In the genomic region with DNA sequence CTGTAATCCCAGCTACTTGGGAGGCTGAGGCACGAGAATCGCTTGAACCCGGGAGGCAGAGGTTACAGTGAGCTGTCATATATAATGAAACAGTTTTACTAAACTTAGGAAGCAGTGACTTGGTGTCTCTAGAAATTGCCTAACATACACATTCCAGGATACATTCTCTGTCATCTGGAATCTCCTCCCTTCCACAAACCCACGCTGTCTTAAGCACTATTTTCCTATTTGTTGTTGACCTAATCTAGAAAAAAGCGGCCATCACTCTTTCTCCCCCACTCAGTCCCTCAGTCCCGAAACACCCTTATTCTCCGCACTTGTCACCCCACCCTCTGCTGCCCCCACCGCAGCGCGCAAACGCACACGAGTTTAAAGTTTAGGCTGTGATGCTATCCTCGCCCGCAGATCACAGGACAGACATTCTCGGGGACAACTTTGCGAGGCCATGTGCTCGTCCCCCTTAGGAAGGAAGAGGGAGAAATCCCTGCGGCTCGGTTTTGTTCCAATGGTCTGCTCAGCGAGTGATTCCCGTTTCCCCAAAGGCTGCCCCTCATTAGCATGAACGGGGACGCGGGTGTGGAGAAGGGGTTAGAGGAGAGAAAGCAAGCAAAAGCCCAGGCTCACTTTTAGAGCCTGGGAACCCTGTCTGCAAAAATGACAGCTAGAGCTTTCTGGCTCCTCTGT, we compare ENCODE assay signal across 8 cellular contexts. TPM values are rescaled to one million over a fixed set of nuclear protein-coding genes. Genes with fewer than 3 reads are reported as not detected.
A peak's percentile ranks its signal among the peaks of the same experiment; 100 is the strongest.
DNase-seq lines count a peak whose midpoint lies in the region; ATAC-seq, FAIRE-seq and TF ChIP-seq lines count a peak whose summit lies in the region.
"Not testable (repeated sequence)": the region's sequence is repeated elsewhere in the genome, so short reads cannot be mapped to it uniquely, and the experiment has no call there.

No MANE protein-coding gene starts in this region.

- dilution Hi-C loops in keratinocyte (cut with MboI; ENCODE audit: extremely low pct_ligation_motif_present, low sequenced_read_pairs), result not testable (repeated sequence)

- not testable (repeated sequence) for H3K9me1 ChIP-seq in keratinocyte (ENCODE audit: control insufficient read depth, extremely low read depth, insufficient read depth, low read length)

- not testable (repeated sequence) for TF ChIP-seq CTCF in HEK293 (tag by site-specific recombination; IDR thresholded peaks at IDR 0.05); PC-3 (conservative IDR thresholded peaks at IDR 0.05; ENCODE audit: low read depth, low read length); keratinocyte (optimal IDR thresholded peaks at IDR 0.05 in 1 of 3, IDR thresholded peaks at IDR 0.05 in 1 of 3, conservative IDR thresholded peaks at IDR 0.05 in 1 of 3; ENCODE audit: extremely low read depth in 1 of 3, insufficient read depth in 2 of 3, low read length in 3 of 3); osteocyte (IDR thresholded peaks at IDR 0.05); tibial artery (IDR thresholded peaks at IDR 0.05)

- not testable (repeated sequence) for H3K36me3 ChIP-seq in HEK293 (ENCODE audit: control insufficient read depth in 2 of 2, insufficient read depth in 1 of 2, low read length in 2 of 2); PC-3 (ENCODE audit: low read depth, low read length); keratinocyte (ENCODE audit: control insufficient read depth in 2 of 2, extremely low read depth in 1 of 2, insufficient read depth in 2 of 2, low read length in 2 of 2); tibial artery

- DNase-seq in DMS53 treated with DMSO at 0.1 percent for 48 hours (lab: John Stamatoyannopoulos, UW; ENCODE audit: unreplicated experiment), result peak; percentile 20
- DNase-seq in PC-3; epithelial cell of prostate (ENCODE audit: low read depth, low spot score); keratinocyte (ENCODE audit: low read depth, low spot score); osteocyte (ENCODE audit: extremely low spot score, unreplicated experiment); tibial artery: not testable (repeated sequence)
- DNase-seq in activated naive CD8-positive, alpha-beta T cell treated with anti-CD3 and anti-CD28 coated beads for 36 hours, result peak; percentile 37

- H3K4me3 Mint-ChIP-seq in activated naive CD8-positive, alpha-beta T cell treated with anti-CD3 and anti-CD28 coated beads for 36 hours, result peak overlapping the region; percentile 76
- H3K4me3 Mint-ChIP-seq in osteocyte (ENCODE audit: unreplicated experiment), result peak overlapping the region; percentile 81

- not testable (repeated sequence) for H4K20me1 ChIP-seq in PC-3 (ENCODE audit: low read length); keratinocyte (ENCODE audit: control insufficient read depth, extremely low read depth, insufficient read depth, low read length)

- peaks cover 37% of the 10 kb centered on the region for H3K4me1 Mint-ChIP-seq in activated naive CD8-positive, alpha-beta T cell treated with anti-CD3 and anti-CD28 coated beads for 36 hours
- H3K4me1 Mint-ChIP-seq in osteocyte (ENCODE audit: unreplicated experiment), result peaks cover 22% of the 10 kb centered on the region

- peaks cover 22% of the 10 kb centered on the region for H3K4me1 ChIP-seq in HEK293 (ENCODE audit: control insufficient read depth, insufficient read depth, low read length)
- H3K4me1 ChIP-seq in PC-3 (ENCODE audit: insufficient read depth, low read length), result peaks cover 42% of the 10 kb centered on the region
- H3K4me1 ChIP-seq in keratinocyte (ENCODE audit: control insufficient read depth, extremely low read depth, insufficient read depth, low read length), result peaks cover 23% of the 10 kb centered on the region
- not testable (repeated sequence) for H3K4me1 ChIP-seq in tibial artery

- H3K9me2 ChIP-seq in PC-3 (replicated peaks; ENCODE audit: low read length), result not testable (repeated sequence)

- not testable (repeated sequence) for ATAC-seq in PC-3

- not testable (repeated sequence) for H3K79me2 ChIP-seq in PC-3 (ENCODE audit: low read length); keratinocyte (ENCODE audit: control insufficient read depth, insufficient read depth, low read length)

- not testable (repeated sequence) for H3K36me3 Mint-ChIP-seq in activated naive CD8-positive, alpha-beta T cell treated with anti-CD3 and anti-CD28 coated beads for 36 hours; osteocyte (ENCODE audit: unreplicated experiment)

- FAIRE-seq in keratinocyte (lab: Jason Lieb, UNC), result not testable (repeated sequence)

- CTCF ChIA-PET in HEK293 (lab: Yijun Ruan, JAX) (interaction anchor here (0.6 to 2.6 kb wide), 6 partner anchors 13 to 276 kb away, joined by 3 to 6 read pairs (median 3); no protein-coding TSS in a partner anchor), PC-3 (lab: Charles Lee) (interaction anchor here (0.6 to 1.1 kb wide), 3 partner anchors 21 to 681 kb away, joined by 3 to 6 read pairs (median 4); a partner anchor contains a TSS)

- H2AFZ ChIP-seq in PC-3 (ENCODE audit: low read length) (peak overlapping the region; percentile 79), keratinocyte (ENCODE audit: control insufficient read depth, low read length) (peak overlapping the region; percentile 72)

- TSS peak; percentile 83 for BruUV-seq in PC-3 (replicated peaks; lab: Mats Ljungman, UMichigan)

- H3K9ac ChIP-seq in PC-3 (ENCODE audit: low read length), result peak overlapping the region; percentile 68
- H3K9ac ChIP-seq in keratinocyte (ENCODE audit: control insufficient read depth, extremely low read depth, insufficient read depth, low read length), result peak overlapping the region; percentile 77

- H3K9me3 Mint-ChIP-seq in activated naive CD8-positive, alpha-beta T cell treated with anti-CD3 and anti-CD28 coated beads for 36 hours; osteocyte (ENCODE audit: unreplicated experiment): not testable (repeated sequence)

- H3F3A ChIP-seq in PC-3 (ENCODE audit: low read length, unreplicated experiment), result not testable (repeated sequence)

- H3K27ac ChIP-seq in HEK293 (ENCODE audit: extremely low read depth, low read depth, low read length) (peak overlapping the region; percentile 86), PC-3 (ENCODE audit: low read length) (peak overlapping the region; percentile 34), epithelial cell of prostate (peak overlapping the region; percentile 57), keratinocyte (ENCODE audit: control insufficient read depth, insufficient read depth, low read length) (peak overlapping the region; percentile 40), tibial artery (peak overlapping the region; percentile 76 to 92)

- peak overlapping the region; percentile 30 for H3K27ac Mint-ChIP-seq in activated naive CD8-positive, alpha-beta T cell treated with anti-CD3 and anti-CD28 coated beads for 36 hours
- H3K27ac Mint-ChIP-seq in osteocyte (ENCODE audit: unreplicated experiment), result peak overlapping the region; percentile 91

- H3K9me3 ChIP-seq in HEK293 (ENCODE audit: control insufficient read depth, insufficient read depth, low read depth, low read length); PC-3 (ENCODE audit: low read length); keratinocyte (ENCODE audit: control insufficient read depth, low read depth, low read length); tibial artery: not testable (repeated sequence)

- H3K4me3 ChIP-seq in HEK293 (ENCODE audit: low read depth, low read length) (peak overlapping the region; percentile 34), PC-3 (ENCODE audit: low read length) (peak overlapping the region; percentile 64), keratinocyte (ENCODE audit: control insufficient read depth in 2 of 3, extremely low read depth in 1 of 3, insufficient read depth in 2 of 3, low read depth in 1 of 3, low read length in 3 of 3) (peak overlapping the region in 2 of 3 experiments; percentile 62 to 67), tibial artery (peak overlapping the region; percentile 62 to 71)

- H3K27me3 ChIP-seq in PC-3 (ENCODE audit: low read length); tibial artery: not testable (repeated sequence)
- peaks cover 18% of the 10 kb centered on the region for H3K27me3 ChIP-seq in keratinocyte (ENCODE audit: control insufficient read depth, extremely low read depth, insufficient read depth, low read length)

- peaks cover 24% of the 10 kb centered on the region for H3K27me3 Mint-ChIP-seq in activated naive CD8-positive, alpha-beta T cell treated with anti-CD3 and anti-CD28 coated beads for 36 hours
- H3K27me3 Mint-ChIP-seq in osteocyte (ENCODE audit: unreplicated experiment), result peaks cover 25% of the 10 kb centered on the region

- POLR2A ChIA-PET in HEK293 (lab: Yijun Ruan, JAX), result interaction anchor here (0.6 to 1.4 kb wide), 7 partner anchors 8 to 684 kb away, joined by 3 to 4 read pairs (median 3); a partner anchor contains a TSS
- POLR2A ChIA-PET in PC-3 (lab: Charles Lee; ENCODE audit: unreplicated experiment), result not testable (repeated sequence)

- H3K4me2 ChIP-seq in PC-3 (ENCODE audit: low read length) (peak overlapping the region; percentile 84), keratinocyte (ENCODE audit: control insufficient read depth, extremely low read depth, insufficient read depth, low read depth, low read length) (peak overlapping the region; percentile 88)

- intact Hi-C loops in PC-3 (cut with micrococcal nuclease), result not testable (repeated sequence)
- intact Hi-C loops in tibial artery (cut with DNase I; ENCODE audit: low total_unique reads), result loop anchor here (10.0 kb wide), 1 partner anchor 681 kb away; no protein-coding TSS in a partner anchor

TF ChIP-seq in HEK293, 187 proteins besides CTCF, POLR2A, EP300 and RAD21 (continues in another document):
- TF ChIP-seq ZNF791 (tag by site-specific recombination; IDR thresholded peaks at IDR 0.05) (0 out of 2 replicates have a peak, but pooled peaks have one; percentile 20), PRDM1 (tag by site-specific recombination; IDR thresholded peaks at IDR 0.05) (0 out of 2 replicates have a peak, but pooled peaks have one; percentile 11)

RNA-seq across cellular contexts. Expression of a gene that starts 28.8 kb away (rescaled TPM):
- 1.1 and 2.4 TPM in 2 replicates for total RNA-seq in PC-3 (2014; rRNA removed)
- 1 to 10 TPM; 1.5 to 1.7 TPM for total RNA-seq in activated naive CD8-positive, alpha-beta T cell treated with anti-CD3 and anti-CD28 coated beads for 36 hours
- 0.79 to 2.3 TPM (median 1.7 TPM) in 3 replicates for polyA plus RNA-seq in keratinocyte
- polyA plus RNA-seq in keratinocyte (2011; ENCODE audit: low read depth), result 1.9 TPM
- polyA plus RNA-seq in keratinocyte (2011; cell fraction: cytosol; rRNA removed), result 0.94 and 1.3 TPM in 2 replicates
- 3.9 and 5.3 TPM in 2 replicates for polyA plus RNA-seq in keratinocyte (2011; cell fraction: nucleus; rRNA removed)
- polyA plus RNA-seq in keratinocyte (2012; ENCODE audit: low replicate concordance), result 0.97 and 1.9 TPM in 2 replicates
- 0.95 to 10.1 TPM (median 5.7 TPM) in 3 replicates for polyA minus RNA-seq in keratinocyte
- polyA minus RNA-seq in keratinocyte (2011; cell fraction: cytosol; rRNA and poly(A)+ RNA removed), result 1.2 TPM
- polyA minus RNA-seq in keratinocyte (2011; cell fraction: nucleus; rRNA and poly(A)+ RNA removed), result 5.6 and 11.2 TPM in 2 replicates
- total RNA-seq in osteocyte, result 3.5 and 4.1 TPM in 2 replicates

Comparison
In these comparisons a context has a peak if more than half of its experiments do, and no peak if none do; other contexts are left out.
1. H3K27ac ChIP-seq: peak in every context shown above with its lines; median percentile 86 in HEK293; 84 in tibial artery; 57 in epithelial cell of prostate; 40 in keratinocyte; 34 in PC-3.